Comparison of ENCODE assay signal across 8 cellular contexts in the genomic region with DNA sequence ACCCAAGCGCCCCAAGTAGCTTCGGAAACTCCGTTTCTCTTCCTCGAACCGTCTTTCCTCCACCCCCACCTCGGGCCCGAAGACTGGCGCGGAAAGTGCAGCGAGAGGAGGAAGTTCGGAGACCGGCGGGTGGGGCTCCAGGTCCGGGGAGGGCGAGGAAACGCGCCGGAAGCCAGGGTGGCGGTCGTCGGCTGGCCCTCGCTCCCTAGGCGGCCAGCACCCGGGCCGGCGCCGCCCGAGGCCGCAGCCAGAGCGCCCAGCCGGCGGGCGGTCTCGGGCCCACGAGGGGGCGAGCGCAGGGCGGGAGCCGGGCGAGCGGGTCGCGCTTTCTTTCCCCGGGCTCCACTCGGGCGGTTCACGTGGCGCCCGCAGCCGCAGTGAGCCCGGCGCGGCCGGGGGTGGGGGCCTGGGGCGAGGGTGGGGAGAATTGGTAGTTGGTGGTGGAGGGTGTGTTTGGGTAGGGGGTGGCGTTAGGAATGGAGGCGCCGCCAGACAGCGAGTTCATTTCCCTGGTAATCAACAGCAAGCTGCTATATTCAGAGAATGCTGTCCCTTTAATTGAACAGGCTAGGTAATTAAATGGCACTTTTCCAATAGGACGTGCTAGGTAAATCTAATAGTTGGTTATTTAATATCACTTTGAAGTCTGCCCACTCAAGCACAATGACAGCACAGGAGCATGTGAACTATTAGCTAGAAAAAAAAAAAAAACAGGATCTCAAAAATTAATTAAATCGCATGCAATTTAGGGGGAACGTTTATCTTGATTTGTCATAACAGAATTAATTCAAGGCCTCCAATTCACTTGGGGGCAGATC. TPM values are rescaled to one million over a fixed set of nuclear protein-coding genes. Genes with fewer than 3 reads are reported as not detected.
DNase-seq lines count a peak whose midpoint lies in the region; ATAC-seq and TF ChIP-seq lines count a peak whose summit lies in the region.

No MANE protein-coding gene starts in this region.

- H3K9me3 ChIP-seq in CD4-positive, CD25-positive, alpha-beta regulatory T cell (ENCODE audit: control insufficient read depth in 2 of 2, low read length in 2 of 2), result peaks cover 0 to 6% of the 10 kb centered on the region in 2 experiments
- H3K9me3 ChIP-seq in OCI-LY7 (ENCODE audit: low read length) (no peaks in the 10 kb centered on the region), testis (no peaks in the 10 kb centered on the region)

- H3K27ac ChIP-seq in CD4-positive, CD25-positive, alpha-beta regulatory T cell (ENCODE audit: insufficient read depth, low read length, poor library complexity, severe bottlenecking), result no peak overlapping the region
- H3K27ac ChIP-seq in OCI-LY7 (ENCODE audit: low read depth, low read length, poor library complexity, severe bottlenecking) (no peak overlapping the region), testis (peak overlapping the region; percentile 69 to 83)

- H3K4me1 Mint-ChIP-seq in CD4-positive, CD25-positive, alpha-beta regulatory T cell, result peaks cover 12 to 46% (median 35%) of the 10 kb centered on the region in 4 donors
- peaks cover 49% of the 10 kb centered on the region for H3K4me1 Mint-ChIP-seq in activated T-helper 2 cell treated with anti-CD3 and anti-CD28 coated beads, Interferon-gamma antibody, Interleukin-2, Interleukin-4, amounts not matched to agents 10 μg/mL and 5 μg/mL and 100 μg/mL, durations not matched to agents 14 hours and 24 hours and 36 hours (ENCODE audit: low read depth)
- peaks cover 76 to 77% of the 10 kb centered on the region in 2 donors for H3K4me1 Mint-ChIP-seq in natural killer cell

- no peak for TF ChIP-seq POLR2A in testis (IDR thresholded peaks at IDR 0.05)

- no TSS peak for BruUV-seq in OCI-LY7 (replicated peaks; lab: Mats Ljungman, UMichigan)

- H3K36me3 Mint-ChIP-seq in CD4-positive, CD25-positive, alpha-beta regulatory T cell, result no peaks in the 10 kb centered on the region
- peaks cover 50% of the 10 kb centered on the region for H3K36me3 Mint-ChIP-seq in activated T-helper 2 cell treated with anti-CD3 and anti-CD28 coated beads, Interferon-gamma antibody, Interleukin-2, Interleukin-4, amounts not matched to agents 10 μg/mL and 5 μg/mL and 100 μg/mL, durations not matched to agents 14 hours and 24 hours and 36 hours (ENCODE audit: low read depth)
- H3K36me3 Mint-ChIP-seq in natural killer cell, result peaks cover 6% of the 10 kb centered on the region

- H3K9me3 Mint-ChIP-seq in CD4-positive, CD25-positive, alpha-beta regulatory T cell, result peaks cover 0 to 12% (median 0%) of the 10 kb centered on the region in 7 donors
- H3K9me3 Mint-ChIP-seq in activated T-helper 2 cell treated with anti-CD3 and anti-CD28 coated beads, Interferon-gamma antibody, Interleukin-2, Interleukin-4, amounts not matched to agents 10 μg/mL and 5 μg/mL and 100 μg/mL, durations not matched to agents 14 hours and 24 hours and 36 hours, result no peaks in the 10 kb centered on the region
- no peaks in the 10 kb centered on the region for H3K9me3 Mint-ChIP-seq in natural killer cell

- peaks cover 46% of the 10 kb centered on the region for H3K27me3 ChIP-seq in CD4-positive, CD25-positive, alpha-beta regulatory T cell (ENCODE audit: control insufficient read depth, insufficient read depth, low read length)
- H3K27me3 ChIP-seq in testis, result no peaks in the 10 kb centered on the region

- peaks cover 30% of the 10 kb centered on the region for H3K4me1 ChIP-seq in CD4-positive, CD25-positive, alpha-beta regulatory T cell (ENCODE audit: control insufficient read depth, insufficient read depth, low read length, poor library complexity, severe bottlenecking)
- peaks cover 31% of the 10 kb centered on the region for H3K4me1 ChIP-seq in OCI-LY7 (ENCODE audit: insufficient read depth, low read length, poor library complexity, severe bottlenecking)
- H3K4me1 ChIP-seq in testis, result peaks cover 17% of the 10 kb centered on the region

- peak overlapping the region; percentile 79 to 94 (median 86) for H3K4me3 Mint-ChIP-seq in CD4-positive, CD25-positive, alpha-beta regulatory T cell
- peak overlapping the region; percentile 84 for H3K4me3 Mint-ChIP-seq in activated T-helper 2 cell treated with anti-CD3 and anti-CD28 coated beads, Interferon-gamma antibody, Interleukin-2, Interleukin-4, amounts not matched to agents 10 μg/mL and 5 μg/mL and 100 μg/mL, durations not matched to agents 14 hours and 24 hours and 36 hours (ENCODE audit: low read depth)
- H3K4me3 Mint-ChIP-seq in natural killer cell, result peak overlapping the region; percentile 95

- WGBS in testis, 2 donors, result 2 to 4% methylated on average over 13 to 55 of the region's 62 CpGs

- POLR2A ChIA-PET in OCI-LY7 (lab: Charles Lee), result interaction anchor here (0.6 to 2.1 kb wide), 15 partner anchors 8 to 455 kb away, joined by 3 to 15 read pairs (median 4); no protein-coding TSS in a partner anchor

- CTCF ChIA-PET in OCI-LY7 (lab: Charles Lee; ENCODE audit: unreplicated experiment), result interaction anchor here (0.6 to 1.1 kb wide), 4 partner anchors 9 to 1649 kb away, joined by 3 to 5 read pairs (median 4); no protein-coding TSS in a partner anchor

- peak overlapping the region; percentile 85 for H3K4me2 ChIP-seq in OCI-LY7 (ENCODE audit: low read length)

- H3K36me3 ChIP-seq in CD4-positive, CD25-positive, alpha-beta regulatory T cell (ENCODE audit: control insufficient read depth, insufficient read depth, low read length), result no peaks in the 10 kb centered on the region
- H3K36me3 ChIP-seq in OCI-LY7 (ENCODE audit: insufficient read depth, low read length) (peaks cover 13% of the 10 kb centered on the region), testis (ENCODE audit: low read depth, missing control alignments) (no peaks in the 10 kb centered on the region)

- intact Hi-C loops in OCI-LY7 (cut with micrococcal nuclease; ENCODE audit: unreplicated experiment), result loop anchor here (2.0 to 10.0 kb wide), 2 partner anchors 1349 to 1549 kb away; a partner anchor contains a TSS
- intact Hi-C loops in activated T-helper 2 cell treated with anti-CD3 and anti-CD28 coated beads, Interferon-gamma antibody, Interleukin-2, Interleukin-4, amounts not matched to agents 10 μg/mL and 5 μg/mL and 100 μg/mL, durations not matched to agents 14 hours and 24 hours and 36 hours (cut with micrococcal nuclease), result loop anchor here (2.0 to 10.0 kb wide), 2 partner anchors 113 to 1349 kb away; a partner anchor contains a TSS
- intact Hi-C loops in natural killer cell (cut with micrococcal nuclease), result loop anchor here (5.0 to 10.0 kb wide), 2 partner anchors 631 to 1347 kb away; a partner anchor contains a TSS
- intact Hi-C loops in testis (cut with DNase I; ENCODE audit: low total_unique reads), result no loop called here

- H3K4me3 ChIP-seq in CD4-positive, CD25-positive, alpha-beta regulatory T cell (ENCODE audit: low read depth, low read length), result peak overlapping the region; percentile 49
- H3K4me3 ChIP-seq in OCI-LY7 (ENCODE audit: low read depth, low read length, poor library complexity, severe bottlenecking) (peak overlapping the region; percentile 67), testis (peak overlapping the region; percentile 69 to 78)

- peaks cover 12% of the 10 kb centered on the region; the same call in 1 of the 2 replicates for H4K20me1 ChIP-seq in OCI-LY7 (ENCODE audit: insufficient read depth, low read length)

- peak overlapping the region in 2 of 3 donors; percentile 32 to 60 for H3K27ac Mint-ChIP-seq in CD4-positive, CD25-positive, alpha-beta regulatory T cell
- peak overlapping the region; percentile 89 for H3K27ac Mint-ChIP-seq in activated T-helper 2 cell treated with anti-CD3 and anti-CD28 coated beads, Interferon-gamma antibody, Interleukin-2, Interleukin-4, amounts not matched to agents 10 μg/mL and 5 μg/mL and 100 μg/mL, durations not matched to agents 14 hours and 24 hours and 36 hours
- H3K27ac Mint-ChIP-seq in natural killer cell, result peak overlapping the region; percentile 88 to 98

- ATAC-seq in CD4-positive, CD25-positive, alpha-beta regulatory T cell (ENCODE audit: low read depth in 2 of 2), result peak; percentile 45 to 51
- ATAC-seq in GM19324 (IDR thresholded peaks at IDR 0.05; ENCODE audit: low FRiP score, unreplicated experiment) (peak; percentile 63), HG03457 (IDR thresholded peaks at IDR 0.05; ENCODE audit: unreplicated experiment) (peak; percentile 38), natural killer cell (peak; percentile 57 to 78 (median 69))

- no peaks in the 10 kb centered on the region for H3K9me2 ChIP-seq in OCI-LY7 (ENCODE audit: insufficient read depth, low read length)

- peak overlapping the region; percentile 52 for H2AFZ ChIP-seq in OCI-LY7 (ENCODE audit: low read length)

- no peaks in the 10 kb centered on the region for H3K79me2 ChIP-seq in OCI-LY7 (ENCODE audit: insufficient read depth, low read depth, low read length)

- peaks cover 63% of the 10 kb centered on the region for H3K27me3 Mint-ChIP-seq in CD4-positive, CD25-positive, alpha-beta regulatory T cell
- H3K27me3 Mint-ChIP-seq in activated T-helper 2 cell treated with anti-CD3 and anti-CD28 coated beads, Interferon-gamma antibody, Interleukin-2, Interleukin-4, amounts not matched to agents 10 μg/mL and 5 μg/mL and 100 μg/mL, durations not matched to agents 14 hours and 24 hours and 36 hours (ENCODE audit: low read depth), result peaks cover 31% of the 10 kb centered on the region
- H3K27me3 Mint-ChIP-seq in natural killer cell (ENCODE audit: low read depth in 2 of 2), result no peaks in the 10 kb centered on the region

- 0 out of 2 replicates have a peak, but pooled peaks have one; percentile 19 for TF ChIP-seq CTCF in OCI-LY7 (conservative IDR thresholded peaks at IDR 0.05; ENCODE audit: low read length)
- no peak for TF ChIP-seq CTCF in natural killer cell (IDR thresholded peaks at IDR 0.05)
- peak; percentile 17 to 42 (median 25) for TF ChIP-seq CTCF in testis (IDR thresholded peaks at IDR 0.05)

- DNase-seq in CD4-positive, CD25-positive, alpha-beta regulatory T cell, result peak in 1 of 3 donors; percentile 57
- DNase-seq in OCI-LY7 (ENCODE audit: low spot score) (peak; percentile 77), fibroblast of peridontal ligament (ENCODE audit: extremely low read depth) (peak; percentile 14), natural killer cell (peak; percentile 69), testis (peak; percentile 64)
- peak; percentile 59 for DNase-seq in activated T-helper 2 cell treated with anti-CD3 and anti-CD28 coated beads, Interferon-gamma antibody, Interleukin-2, Interleukin-4, amounts not matched to agents 10 μg/mL and 5 μg/mL and 100 μg/mL, durations not matched to agents 14 hours and 24 hours and 36 hours (ENCODE audit: low spot score)

RNA-seq across cellular contexts. Expression of a gene that starts 6.7 kb away (rescaled TPM):
- total RNA-seq in CD4-positive, CD25-positive, alpha-beta regulatory T cell, result 10.3 TPM
- polyA plus RNA-seq in CD4-positive, CD25-positive, alpha-beta regulatory T cell, result 1 to 10 TPM; 2.8 to 5.7 (median 3.8) TPM
- 14.5 and 19.9 TPM in 2 replicates for total RNA-seq in OCI-LY7 (2014; rRNA removed; shearing (Covaris generic))
- 35.8 and 51.2 TPM in 2 replicates for total RNA-seq in OCI-LY7 (2022)
- 20.9 and 21.7 TPM in 2 replicates for total RNA-seq in activated T-helper 2 cell treated with anti-CD3 and anti-CD28 coated beads, Interferon-gamma antibody, Interleukin-2, Interleukin-4, amounts not matched to agents 10 μg/mL and 5 μg/mL and 100 μg/mL, durations not matched to agents 14 hours and 24 hours and 36 hours
- total RNA-seq in natural killer cell, result 10 to 100 TPM; 38.2 to 50.1 (median 50.0) TPM
- total RNA-seq in testis, result 10 to 100 TPM; 38.3 to 65.6 TPM
- 76.6 TPM for polyA plus RNA-seq in testis (ENCODE audit: insufficient read depth, low read depth, low replicate concordance)

Comparison
In these comparisons a context has a peak if more than half of its experiments do, and no peak if none do; other contexts are left out.
1. H3K27ac ChIP-seq: peak in testis (2 of 2); none in CD4-positive, CD25-positive, alpha-beta regulatory T cell (single experiment) and OCI-LY7 (single experiment).
2. Peak in every context shown above with its lines, with median percentiles within 50 percentile points of each other: ATAC-seq, H3K4me3 ChIP-seq, H3K27ac Mint-ChIP-seq and H3K4me3 Mint-ChIP-seq.